In the genomic region with DNA sequence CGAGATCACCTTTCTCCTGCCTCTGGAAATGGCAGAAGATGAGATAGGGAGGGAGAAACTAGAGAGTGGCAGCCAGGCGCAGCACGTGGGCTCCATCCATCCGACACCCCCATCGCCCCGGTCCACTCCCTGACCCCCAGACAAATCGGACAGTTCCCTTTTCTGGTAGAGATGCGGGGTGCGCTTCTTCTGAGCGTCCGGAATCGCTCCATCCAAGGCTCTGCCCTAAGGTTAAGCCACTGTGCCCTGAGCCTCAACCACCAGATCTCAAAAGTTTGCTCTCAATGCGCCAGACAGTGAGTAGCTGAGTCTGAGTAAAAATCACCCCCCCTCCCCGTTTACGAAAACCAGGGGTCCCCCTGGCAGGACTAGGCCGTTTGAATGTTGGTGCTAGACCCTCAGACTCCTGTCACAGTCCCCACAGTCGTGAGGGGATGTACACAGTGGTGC, we compare ENCODE assay signal across 1 cellular context.
TF ChIP-seq lines count a peak whose summit lies in the region.

No MANE protein-coding gene starts in this region.

TF ChIP-seq in H1, 55 proteins besides CTCF, POLR2A, EP300 and RAD21:
- TF ChIP-seq, protein P1, sequence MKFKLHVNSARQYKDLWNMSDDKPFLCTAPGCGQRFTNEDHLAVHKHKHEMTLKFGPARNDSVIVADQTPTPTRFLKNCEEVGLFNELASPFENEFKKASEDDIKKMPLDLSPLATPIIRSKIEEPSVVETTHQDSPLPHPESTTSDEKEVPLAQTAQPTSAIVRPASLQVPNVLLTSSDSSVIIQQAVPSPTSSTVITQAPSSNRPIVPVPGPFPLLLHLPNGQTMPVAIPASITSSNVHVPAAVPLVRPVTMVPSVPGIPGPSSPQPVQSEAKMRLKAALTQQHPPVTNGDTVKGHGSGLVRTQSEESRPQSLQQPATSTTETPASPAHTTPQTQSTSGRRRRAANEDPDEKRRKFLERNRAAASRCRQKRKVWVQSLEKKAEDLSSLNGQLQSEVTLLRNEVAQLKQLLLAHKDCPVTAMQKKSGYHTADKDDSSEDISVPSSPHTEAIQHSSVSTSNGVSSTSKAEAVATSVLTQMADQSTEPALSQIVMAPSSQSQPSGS (IDR thresholded peaks at IDR 0.05; ENCODE audit: low read length) = no peak
- TF ChIP-seq BACH1 (IDR thresholded peaks at IDR 0.05; ENCODE audit: low read length) = no peak
- TF ChIP-seq, protein P2, sequence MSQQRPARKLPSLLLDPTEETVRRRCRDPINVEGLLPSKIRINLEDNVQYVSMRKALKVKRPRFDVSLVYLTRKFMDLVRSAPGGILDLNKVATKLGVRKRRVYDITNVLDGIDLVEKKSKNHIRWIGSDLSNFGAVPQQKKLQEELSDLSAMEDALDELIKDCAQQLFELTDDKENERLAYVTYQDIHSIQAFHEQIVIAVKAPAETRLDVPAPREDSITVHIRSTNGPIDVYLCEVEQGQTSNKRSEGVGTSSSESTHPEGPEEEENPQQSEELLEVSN (IDR thresholded peaks at IDR 0.05) = peak; percentile 84
- no peak for TF ChIP-seq CEBPB (IDR thresholded peaks at IDR 0.05; ENCODE audit: low read depth, low read length)
- TF ChIP-seq GABPA (IDR thresholded peaks at IDR 0.05; ENCODE audit: borderline replicate concordance, insufficient read depth, low read length) = no peak
- TF ChIP-seq, protein P3, sequence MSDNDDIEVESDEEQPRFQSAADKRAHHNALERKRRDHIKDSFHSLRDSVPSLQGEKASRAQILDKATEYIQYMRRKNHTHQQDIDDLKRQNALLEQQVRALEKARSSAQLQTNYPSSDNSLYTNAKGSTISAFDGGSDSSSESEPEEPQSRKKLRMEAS (IDR thresholded peaks at IDR 0.05) = peak; percentile 70
- TF ChIP-seq SIN3A (conservative IDR thresholded peaks at IDR 0.05 in 1 of 2, IDR thresholded peaks at IDR 0.05 in 1 of 2; ENCODE audit: low read depth in 1 of 2, low read length in 2 of 2) = no peak
- 0 out of 2 replicates have a peak, but pooled peaks have one; percentile 7 for TF ChIP-seq TBP (IDR thresholded peaks at IDR 0.05; ENCODE audit: low read depth, low read length)
- peak; percentile 69 for TF ChIP-seq SUZ12 (IDR thresholded peaks at IDR 0.05; ENCODE audit: low read length)
- TF ChIP-seq BRCA1 (IDR thresholded peaks at IDR 0.05; ENCODE audit: low read depth, low read length) = no peak
- TF ChIP-seq RBBP5 (IDR thresholded peaks at IDR 0.05; ENCODE audit: borderline replicate concordance, low read depth, low read length) = 0 out of 2 replicates have a peak, but pooled peaks have one; percentile 15
- peak; percentile 65 for TF ChIP-seq RNF2 (IDR thresholded peaks at IDR 0.05; ENCODE audit: borderline replicate concordance, low read depth, low read length, missing control alignments, poor library complexity, severe bottlenecking)
- no peak for TF ChIP-seq BCL11A (IDR thresholded peaks at IDR 0.05; ENCODE audit: low read depth in 2 of 2, low read length in 2 of 2)
- peak; percentile 73 for TF ChIP-seq EZH2 (IDR thresholded peaks at IDR 0.05; ENCODE audit: low read depth, low read length, severe bottlenecking)
- TF ChIP-seq TCF12 (IDR thresholded peaks at IDR 0.05; ENCODE audit: low read depth, low read length) = no peak
- TF ChIP-seq JUND (IDR thresholded peaks at IDR 0.05; ENCODE audit: low read length) = no peak
- no peak for TF ChIP-seq CREB1 (IDR thresholded peaks at IDR 0.05)
